Comparison of ENCODE assay signal across 15 cellular contexts in genomic region chr13:110392510-110393233, GRCh38.
A peak's percentile ranks its signal among the peaks of the same experiment; 100 is the strongest.
DNase-seq lines count a peak whose midpoint lies in the region; ATAC-seq and TF ChIP-seq lines count a peak whose summit lies in the region.
"Had no signal": no experiment of that assay in that cellular context is flagged by ENCODE, and none has a peak within 500 bp of the region (broad histone marks: within the 10 kb centered on the region; RNA-seq: fewer than 3 reads in every experiment).

No MANE protein-coding gene starts in this region.

- H3K4me3 Mint-ChIP-seq in WTC11, result no peak overlapping the region
- H3K4me3 Mint-ChIP-seq in activated T-cell treated with anti-CD3 and anti-CD28 coated beads, Interleukin-2, amount 50 U/mL, for 72 hours, result no peak overlapping the region
- H3K4me3 Mint-ChIP-seq: stimulated activated naive B cell treated with anti-CD40 and anti-IgM and Interleukin-4, amounts not matched to agents 10 μg/mL and 1 μg/mL and 100 μg/mL, for 72 hours had no signal

- H3K27ac ChIP-seq in rectal smooth muscle tissue (ENCODE audit: low read depth, low read length), result peak overlapping the region; percentile 74

- H3K36me3 Mint-ChIP-seq in WTC11, result peaks cover 10% of the 10 kb centered on the region
- H3K36me3 Mint-ChIP-seq in activated T-cell treated with anti-CD3 and anti-CD28 coated beads, Interleukin-2, amount 50 U/mL, for 72 hours (ENCODE audit: insufficient read depth in 2 of 2), result no peaks in the 10 kb centered on the region

- peaks cover 41% of the 10 kb centered on the region for H3K4me1 Mint-ChIP-seq in WTC11
- no peaks in the 10 kb centered on the region for H3K4me1 Mint-ChIP-seq in activated T-cell treated with anti-CD3 and anti-CD28 coated beads, Interleukin-2, amount 50 U/mL, for 72 hours (ENCODE audit: low read depth)

- DNase-seq in EL, result peak; percentile 68
- no peak for DNase-seq in WTC11 (ENCODE audit: low spot score)
- DNase-seq in fibroblast of peridontal ligament (ENCODE audit: extremely low read depth), result peak; percentile 62
- DNase-seq in activated T-cell treated with anti-CD3 and anti-CD28 coated beads, Interleukin-2, amount 50 U/mL, for 72 hours, result no peak
- no peak for DNase-seq in RPMI8226
- DNase-seq in stimulated activated CD4-positive, alpha-beta T cell treated with anti-CD3 and anti-CD28 coated beads, Interleukin-4, amount 100 ng/mL, for 4 hours, result no peak
- no peak for DNase-seq in NCI-H2196 (lab: John Stamatoyannopoulos, UW; ENCODE audit: unreplicated experiment)
- DNase-seq: activated CD4-positive, alpha-beta T cell treated with anti-CD3 and anti-CD28 coated beads for 4 hours; activated effector memory CD4-positive, alpha-beta T cell treated with Interleukin-2 at 50 U/mL for 16 hours; C1 segment of cervical spinal cord; DMS79 treated with DMSO at 0.1 percent for 48 hours; NCI-H1930; stimulated activated CD4-positive, alpha-beta T cell treated with anti-CD3 and anti-CD28 coated beads, Interleukin-2, amount 100 ng/mL, for 24 hours; stimulated activated naive B cell treated with anti-CD40 and anti-IgM and Interleukin-4, amounts not matched to agents 10 μg/mL and 1 μg/mL and 100 μg/mL, for 72 hours had no signal

- CTCF ChIA-PET in WTC11 (lab: Charles Lee), result interaction anchor here (1.0 kb wide), 1 partner anchor 171 kb away, joined by 3 read pairs; no protein-coding TSS in a partner anchor

- H3K27me3 ChIP-seq in rectal smooth muscle tissue (ENCODE audit: control insufficient read depth, insufficient read depth, low read length), result no peaks in the 10 kb centered on the region

- POLR2A ChIA-PET in WTC11 (lab: Charles Lee), result no interaction called here

- TF ChIP-seq CTCF in WTC11 (IDR thresholded peaks at IDR 0.05), result no peak

- peaks cover 50% of the 10 kb centered on the region for H3K4me1 ChIP-seq in rectal smooth muscle tissue (ENCODE audit: control insufficient read depth, insufficient read depth, low read length)

- H3K27me3 Mint-ChIP-seq in WTC11 (ENCODE audit: low read depth), result no peaks in the 10 kb centered on the region
- H3K27me3 Mint-ChIP-seq in activated T-cell treated with anti-CD3 and anti-CD28 coated beads, Interleukin-2, amount 50 U/mL, for 72 hours (ENCODE audit: low read depth), result peaks cover 83% of the 10 kb centered on the region

- no peak overlapping the region for H3K9ac ChIP-seq in rectal smooth muscle tissue (ENCODE audit: low read length)

- peaks cover 14% of the 10 kb centered on the region for H3K9me3 Mint-ChIP-seq in WTC11
- H3K9me3 Mint-ChIP-seq in activated T-cell treated with anti-CD3 and anti-CD28 coated beads, Interleukin-2, amount 50 U/mL, for 72 hours, result no peaks in the 10 kb centered on the region

- no peak overlapping the region for H3K4me3 ChIP-seq in rectal smooth muscle tissue (ENCODE audit: low read length)

- H3K27ac Mint-ChIP-seq in WTC11, result peak overlapping the region; percentile 88
- no peak overlapping the region for H3K27ac Mint-ChIP-seq in activated T-cell treated with anti-CD3 and anti-CD28 coated beads, Interleukin-2, amount 50 U/mL, for 72 hours
- H3K27ac Mint-ChIP-seq: stimulated activated naive B cell treated with anti-CD40 and anti-IgM and Interleukin-4, amounts not matched to agents 10 μg/mL and 1 μg/mL and 100 μg/mL, for 72 hours had no signal

- no peaks in the 10 kb centered on the region for H3K36me3 ChIP-seq in rectal smooth muscle tissue (ENCODE audit: control insufficient read depth, insufficient read depth, low read length)

- no peak for ATAC-seq in WTC11
- ATAC-seq in activated T-cell treated with anti-CD3 and anti-CD28 coated beads, Interleukin-2, amount 50 U/mL, for 72 hours (replicated peaks in 1 of 2), result no peak
- ATAC-seq: stimulated activated naive B cell treated with anti-CD40 and anti-IgM and Interleukin-4, amounts not matched to agents 10 μg/mL and 1 μg/mL and 100 μg/mL, for 72 hours had no signal

TF ChIP-seq in WTC11, 78 proteins besides CTCF, POLR2A, EP300 and RAD21:
- TF ChIP-seq SMAD4 (CRISPR knock-in tag; IDR thresholded peaks at IDR 0.05) (no peak), NFE2L1 (CRISPR knock-in tag; IDR thresholded peaks at IDR 0.05) (0 out of 2 replicates have a peak, but pooled peaks have one; percentile 35)

Comparison
In these comparisons a context has a peak if more than half of its experiments do, and no peak if none do; other contexts are left out.
1. DNase-seq: peak in EL (single experiment) and fibroblast of peridontal ligament (single experiment); none in WTC11 (single experiment), activated T-cell treated with anti-CD3 and anti-CD28 coated beads, Interleukin-2, amount 50 U/mL, for 72 hours (0 of 2), RPMI8226 (single experiment), stimulated activated CD4-positive, alpha-beta T cell treated with anti-CD3 and anti-CD28 coated beads, Interleukin-4, amount 100 ng/mL, for 4 hours (0 of 2) and NCI-H2196 (single experiment).